ENCODE assay signal across 1 cellular context in the genomic region with DNA sequence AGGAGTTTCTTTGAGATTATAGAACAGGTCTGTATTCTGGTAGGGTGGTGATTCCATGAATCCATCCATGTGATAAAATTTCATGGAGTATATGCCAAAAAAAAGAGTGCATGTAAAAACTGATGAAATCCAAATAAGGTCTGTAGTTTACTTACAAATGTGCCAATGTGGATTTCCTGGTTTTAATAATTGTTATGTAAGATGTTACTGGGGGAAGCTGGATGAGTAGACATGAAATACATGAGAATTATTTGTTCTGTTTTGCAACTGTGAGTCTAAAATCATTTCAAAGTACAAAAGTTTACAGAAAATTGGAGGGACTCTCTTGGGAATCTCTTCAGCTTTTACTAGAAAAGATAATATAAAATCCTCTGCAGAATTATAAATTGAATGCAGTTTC.
TF ChIP-seq lines count a peak whose summit lies in the region.

No MANE protein-coding gene starts in this region.

TF ChIP-seq in HCT116, 20 proteins besides CTCF, POLR2A, EP300 and RAD21:
- no peak for TF ChIP-seq ELF1 (IDR thresholded peaks at IDR 0.05; ENCODE audit: borderline replicate concordance, low read depth)
- TF ChIP-seq, protein P1, sequence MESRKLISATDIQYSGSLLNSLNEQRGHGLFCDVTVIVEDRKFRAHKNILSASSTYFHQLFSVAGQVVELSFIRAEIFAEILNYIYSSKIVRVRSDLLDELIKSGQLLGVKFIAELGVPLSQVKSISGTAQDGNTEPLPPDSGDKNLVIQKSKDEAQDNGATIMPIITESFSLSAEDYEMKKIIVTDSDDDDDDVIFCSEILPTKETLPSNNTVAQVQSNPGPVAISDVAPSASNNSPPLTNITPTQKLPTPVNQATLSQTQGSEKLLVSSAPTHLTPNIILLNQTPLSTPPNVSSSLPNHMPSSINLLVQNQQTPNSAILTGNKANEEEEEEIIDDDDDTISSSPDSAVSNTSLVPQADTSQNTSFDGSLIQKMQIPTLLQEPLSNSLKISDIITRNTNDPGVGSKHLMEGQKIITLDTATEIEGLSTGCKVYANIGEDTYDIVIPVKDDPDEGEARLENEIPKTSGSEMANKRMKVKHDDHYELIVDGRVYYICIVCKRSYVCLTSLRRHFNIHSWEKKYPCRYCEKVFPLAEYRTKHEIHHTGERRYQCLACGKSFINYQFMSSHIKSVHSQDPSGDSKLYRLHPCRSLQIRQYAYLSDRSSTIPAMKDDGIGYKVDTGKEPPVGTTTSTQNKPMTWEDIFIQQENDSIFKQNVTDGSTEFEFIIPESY (IDR thresholded peaks at IDR 0.05; ENCODE audit: extremely low read depth, insufficient replicate concordance, low read length), result no peak
- TF ChIP-seq EZH2 (IDR thresholded peaks at IDR 0.05), result no peak
- no peak for TF ChIP-seq SP1 (IDR thresholded peaks at IDR 0.05; ENCODE audit: low read depth)
- TF ChIP-seq EGR1 (IDR thresholded peaks at IDR 0.05; ENCODE audit: low read depth), result no peak
- TF ChIP-seq ZNF274 (IDR thresholded peaks at IDR 0.05; ENCODE audit: low read depth, low read length), result no peak
- no peak for TF ChIP-seq SRF (IDR thresholded peaks at IDR 0.05; ENCODE audit: low read depth)
- no peak for TF ChIP-seq JUND (IDR thresholded peaks at IDR 0.05)
- no peak for TF ChIP-seq TCF7L2 (IDR thresholded peaks at IDR 0.05; ENCODE audit: borderline replicate concordance, extremely low read depth, insufficient read depth, insufficient read length)
- TF ChIP-seq ZFX (IDR thresholded peaks at IDR 0.05), result no peak
- TF ChIP-seq, protein P2, sequence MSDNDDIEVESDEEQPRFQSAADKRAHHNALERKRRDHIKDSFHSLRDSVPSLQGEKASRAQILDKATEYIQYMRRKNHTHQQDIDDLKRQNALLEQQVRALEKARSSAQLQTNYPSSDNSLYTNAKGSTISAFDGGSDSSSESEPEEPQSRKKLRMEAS (IDR thresholded peaks at IDR 0.05), result no peak
- no peak for TF ChIP-seq YY1 (IDR thresholded peaks at IDR 0.05; ENCODE audit: extremely low read depth, insufficient replicate concordance, low read depth, low read length)
- no peak for TF ChIP-seq EZH2phosphoT487 (IDR thresholded peaks at IDR 0.05; ENCODE audit: borderline replicate concordance)
- TF ChIP-seq FOSL1 (IDR thresholded peaks at IDR 0.05; ENCODE audit: low read depth), result no peak
